In the genomic region with DNA sequence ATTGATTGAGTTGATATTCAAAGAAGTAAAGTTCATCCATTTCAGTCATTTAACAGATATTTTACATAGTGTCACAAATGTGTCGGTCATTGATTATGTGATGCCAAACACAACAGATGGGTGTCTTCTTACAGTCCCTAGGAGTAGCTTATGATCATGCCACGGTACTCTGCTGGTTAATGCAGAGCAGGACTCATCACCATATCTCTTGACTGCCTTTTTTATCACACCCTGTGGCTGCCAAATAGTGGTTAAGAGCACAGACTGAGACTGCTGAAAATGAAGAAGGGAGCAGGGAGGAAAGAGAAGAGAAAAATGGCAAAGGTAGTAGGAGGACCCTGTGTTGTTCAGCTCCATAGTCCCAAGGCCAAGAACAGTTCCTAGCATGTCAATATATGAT, we compare ENCODE assay signal across 17 cellular contexts. TPM values are rescaled to one million over a fixed set of nuclear protein-coding genes. Genes with fewer than 3 reads are reported as not detected.
A peak's percentile ranks its signal among the peaks of the same experiment; 100 is the strongest.
DNase-seq lines count a peak whose midpoint lies in the region; ATAC-seq and TF ChIP-seq lines count a peak whose summit lies in the region.
"Had no signal": no experiment of that assay in that cellular context is flagged by ENCODE, and none has a peak within 500 bp of the region (broad histone marks: within the 10 kb centered on the region; RNA-seq: fewer than 3 reads in every experiment).

No MANE protein-coding gene starts in this region.

- no peaks in the 10 kb centered on the region for H3K9me3 Mint-ChIP-seq in activated naive CD8-positive, alpha-beta T cell treated with anti-CD3 and anti-CD28 coated beads for 36 hours
- H3K9me3 Mint-ChIP-seq in activated naive CD8-positive, alpha-beta T cell treated with anti-CD3 and anti-CD28 coated beads, Interleukin-2, amount 50 U/mL, for 24 hours: no peaks in the 10 kb centered on the region
- no peaks in the 10 kb centered on the region for H3K9me3 Mint-ChIP-seq in memory B cell
- H3K9me3 Mint-ChIP-seq: CD4-positive, alpha-beta memory T cell; GM23338; H9 had no signal

- TF ChIP-seq CTCF in left ventricle myocardium inferior (IDR thresholded peaks at IDR 0.05; ENCODE audit: borderline replicate concordance) (no peak), adrenal gland (IDR thresholded peaks at IDR 0.05) (no peak)

- peak overlapping the region; percentile 42 for H3K27ac ChIP-seq in left ventricle myocardium inferior (replicated peaks)
- no peak overlapping the region for H3K27ac ChIP-seq in adrenal gland

- peaks cover 9% of the 10 kb centered on the region for H3K36me3 Mint-ChIP-seq in activated naive CD8-positive, alpha-beta T cell treated with anti-CD3 and anti-CD28 coated beads for 36 hours
- H3K36me3 Mint-ChIP-seq in activated naive CD8-positive, alpha-beta T cell treated with anti-CD3 and anti-CD28 coated beads, Interleukin-2, amount 50 U/mL, for 24 hours (ENCODE audit: low read depth): peaks cover 21% of the 10 kb centered on the region
- peaks cover 21% of the 10 kb centered on the region for H3K36me3 Mint-ChIP-seq in memory B cell

- no peaks in the 10 kb centered on the region for H3K27me3 Mint-ChIP-seq in activated naive CD8-positive, alpha-beta T cell treated with anti-CD3 and anti-CD28 coated beads for 36 hours
- no peaks in the 10 kb centered on the region for H3K27me3 Mint-ChIP-seq in activated naive CD8-positive, alpha-beta T cell treated with anti-CD3 and anti-CD28 coated beads, Interleukin-2, amount 50 U/mL, for 24 hours
- H3K27me3 Mint-ChIP-seq in memory B cell: no peaks in the 10 kb centered on the region
- H3K27me3 Mint-ChIP-seq: CD4-positive, alpha-beta memory T cell had no signal

- H3K9me3 ChIP-seq in left ventricle myocardium inferior (replicated peaks): no peaks in the 10 kb centered on the region
- H3K9me3 ChIP-seq in adrenal gland (replicated peaks in 1 of 3): no peaks in the 10 kb centered on the region

- H3K36me3 ChIP-seq in left ventricle myocardium inferior: peaks cover 86% of the 10 kb centered on the region
- H3K36me3 ChIP-seq in adrenal gland (replicated peaks in 1 of 2): peaks cover 0 to 34% of the 10 kb centered on the region in 2 donors

- H3K27me3 ChIP-seq in left ventricle myocardium inferior (ENCODE audit: low read depth): no peaks in the 10 kb centered on the region
- H3K27me3 ChIP-seq in adrenal gland: no peaks in the 10 kb centered on the region

- 92 to 97% (median 97%) methylated on average over 2 of the region's 2 CpGs for WGBS in adrenal gland, 4 donors

- TF ChIP-seq POLR2A in adrenal gland (IDR thresholded peaks at IDR 0.05): no peak

- ATAC-seq in activated naive CD8-positive, alpha-beta T cell treated with anti-CD3 and anti-CD28 coated beads, Interleukin-2, amount 50 U/mL, for 24 hours: no peak
- ATAC-seq in left cardiac atrium (peak; percentile 59 to 72), memory B cell (ENCODE audit: low read depth) (no peak)
- ATAC-seq: GM23338, HCT116 had no signal

- DNase-seq in activated naive CD8-positive, alpha-beta T cell treated with anti-CD3 and anti-CD28 coated beads for 36 hours: no peak
- no peak for DNase-seq in activated naive CD8-positive, alpha-beta T cell treated with anti-CD3 and anti-CD28 coated beads, Interleukin-2, amount 50 U/mL, for 24 hours
- no peak for DNase-seq in left cardiac atrium
- no peak for DNase-seq in left ventricle myocardium inferior
- DNase-seq in memory B cell (ENCODE audit: low spot score in 2 of 2): no peak
- DNase-seq in activated CD4-positive, alpha-beta T cell treated with anti-CD3 and anti-CD28 coated beads for 1 hour: no peak
- no peak for DNase-seq in adrenal gland
- DNase-seq: C1 segment of cervical spinal cord; Calu3; CD4-positive, alpha-beta memory T cell; COR-L47; DMS53; DMS79 treated with DMSO at 0.1 percent for 48 hours; GF-D8; H9 had no signal

- H3K4me3 ChIP-seq in left ventricle myocardium inferior (no peak overlapping the region), adrenal gland (no peak overlapping the region)
- H3K4me3 ChIP-seq: GM23338 had no signal

- no peaks in the 10 kb centered on the region for H3K4me1 Mint-ChIP-seq in activated naive CD8-positive, alpha-beta T cell treated with anti-CD3 and anti-CD28 coated beads for 36 hours
- peaks cover 2% of the 10 kb centered on the region for H3K4me1 Mint-ChIP-seq in activated naive CD8-positive, alpha-beta T cell treated with anti-CD3 and anti-CD28 coated beads, Interleukin-2, amount 50 U/mL, for 24 hours
- H3K4me1 Mint-ChIP-seq in memory B cell: no peaks in the 10 kb centered on the region
- H3K4me1 Mint-ChIP-seq: GM23338, H9 had no signal

- no peak overlapping the region for H3K4me3 Mint-ChIP-seq in activated naive CD8-positive, alpha-beta T cell treated with anti-CD3 and anti-CD28 coated beads for 36 hours
- no peak overlapping the region for H3K4me3 Mint-ChIP-seq in activated naive CD8-positive, alpha-beta T cell treated with anti-CD3 and anti-CD28 coated beads, Interleukin-2, amount 50 U/mL, for 24 hours
- H3K4me3 Mint-ChIP-seq in memory B cell: no peak overlapping the region
- H3K4me3 Mint-ChIP-seq: CD4-positive, alpha-beta memory T cell; GM23338; H9 had no signal

- H3K4me1 ChIP-seq in left ventricle myocardium inferior: no peaks in the 10 kb centered on the region
- no peaks in the 10 kb centered on the region for H3K4me1 ChIP-seq in adrenal gland (replicated peaks in 1 of 2)

- H3K27ac Mint-ChIP-seq in activated naive CD8-positive, alpha-beta T cell treated with anti-CD3 and anti-CD28 coated beads for 36 hours: peak overlapping the region; percentile 3
- H3K27ac Mint-ChIP-seq in activated naive CD8-positive, alpha-beta T cell treated with anti-CD3 and anti-CD28 coated beads, Interleukin-2, amount 50 U/mL, for 24 hours: no peak overlapping the region
- H3K27ac Mint-ChIP-seq in memory B cell: peak overlapping the region; percentile 10
- H3K27ac Mint-ChIP-seq: CD4-positive, alpha-beta memory T cell; GM23338; H9 had no signal

- intact Hi-C loops in left cardiac atrium (cut with DNase I) (no loop called here), left ventricle myocardium inferior (cut with micrococcal nuclease) (no loop called here), adrenal gland (cut with DNase I) (no loop called here)

RNA-seq across cellular contexts. Expression of a gene that starts 12.8 kb away (rescaled TPM):
- 100 to 1,000 TPM; 144 to 150 TPM for total RNA-seq in activated naive CD8-positive, alpha-beta T cell treated with anti-CD3 and anti-CD28 coated beads for 36 hours
- total RNA-seq in left cardiac atrium (100 to 1,000 TPM; 190 to 200 TPM), left ventricle myocardium inferior (302 TPM), adrenal gland (100 to 1,000 TPM in 3 of 8 donors, 10 to 100 TPM in 5; 53.9 to 147 (median 91.3) TPM)
- 100 to 1,000 TPM in 1 of 3 donors, 10 to 100 TPM in 2; 69.9 to 141 (median 71.0) TPM for polyA plus RNA-seq in adrenal gland

RNA-seq across cellular contexts. Expression of a gene that starts 16.8 kb away (rescaled TPM):
- total RNA-seq in activated naive CD8-positive, alpha-beta T cell treated with anti-CD3 and anti-CD28 coated beads for 36 hours: 10 to 100 TPM; 17.3 to 21.3 TPM
- total RNA-seq in left cardiac atrium (10 to 100 TPM in 1 of 2 donors, 1 to 10 TPM in 1; 6.7 to 15.6 TPM), left ventricle myocardium inferior (5.1 TPM), adrenal gland (10 to 100 TPM; 14.6 to 30.9 (median 18.2) TPM)
- polyA plus RNA-seq in adrenal gland: 10 to 100 TPM; 12.7 to 24.8 (median 13.8) TPM

RNA-seq across cellular contexts. Expression of a gene that starts 22.1 kb away (rescaled TPM):
- total RNA-seq in activated naive CD8-positive, alpha-beta T cell treated with anti-CD3 and anti-CD28 coated beads for 36 hours: 10 to 100 TPM; 32.5 to 36.4 TPM
- 10 to 100 TPM; 27.0 to 40.5 TPM for total RNA-seq in left cardiac atrium
- total RNA-seq in left ventricle myocardium inferior: 12.2 TPM
- 10 to 100 TPM; 31.3 to 70.5 (median 37.5) TPM for total RNA-seq in adrenal gland
- polyA plus RNA-seq in adrenal gland: 10 to 100 TPM; 10.4 to 40.4 (median 16.2) TPM

Comparison
In these comparisons a context has a peak if more than half of its experiments do, and no peak if none do; other contexts are left out.
1. ATAC-seq: peak in left cardiac atrium (2 of 2); none in activated naive CD8-positive, alpha-beta T cell treated with anti-CD3 and anti-CD28 coated beads, Interleukin-2, amount 50 U/mL, for 24 hours (single experiment) and memory B cell (single experiment).